ENCODE assay signal across 9 cellular contexts in genomic region chr2:231405601-231406367, GRCh38. TPM values are rescaled to one million over a fixed set of nuclear protein-coding genes. Genes with fewer than 3 reads are reported as not detected.
DNase-seq lines count a peak whose midpoint lies in the region; ATAC-seq, FAIRE-seq and TF ChIP-seq lines count a peak whose summit lies in the region.
"Not testable (repeated sequence)": the region's sequence is repeated elsewhere in the genome, so short reads cannot be mapped to it uniquely, and the experiment has no call there.
"Had no signal": no experiment of that assay in that cellular context is flagged by ENCODE, and none has a peak within 500 bp of the region (broad histone marks: within the 10 kb centered on the region; RNA-seq: fewer than 3 reads in every experiment).

No MANE protein-coding gene starts in this region.

- H3K27me3 Mint-ChIP-seq in CD4-positive, alpha-beta T cell; HFFc6 (ENCODE audit: insufficient read depth): not testable (repeated sequence)
- peaks cover 33% of the 10 kb centered on the region for H3K27me3 Mint-ChIP-seq in T-helper 17 cell

- H4K20me1 ChIP-seq in keratinocyte (ENCODE audit: control insufficient read depth, extremely low read depth, insufficient read depth, low read length), result not testable (repeated sequence)

- peak overlapping the region; percentile 80 for H2AFZ ChIP-seq in keratinocyte (ENCODE audit: control insufficient read depth, low read length)

- peak overlapping the region; percentile 22 for H3K9ac ChIP-seq in keratinocyte (ENCODE audit: control insufficient read depth, extremely low read depth, insufficient read depth, low read length)

- not testable (repeated sequence) for H3K4me1 ChIP-seq in effector memory CD4-positive, alpha-beta T cell (ENCODE audit: control insufficient read depth, insufficient read depth, low read length, poor library complexity, severe bottlenecking); keratinocyte (ENCODE audit: control insufficient read depth, extremely low read depth, insufficient read depth, low read length)
- H3K4me1 ChIP-seq in ovary (ENCODE audit: insufficient read depth), result peaks cover 10% of the 10 kb centered on the region
- peaks cover 1 to 19% (median 8%) of the 10 kb centered on the region in 4 donors for H3K4me1 ChIP-seq in stomach

- not testable (repeated sequence) for H3K9me3 Mint-ChIP-seq in CD4-positive, alpha-beta T cell; HFFc6

- not testable (repeated sequence) for ATAC-seq in CD4-positive, alpha-beta T cell (ENCODE audit: poor library complexity)
- peak; percentile 76 for ATAC-seq in T-helper 17 cell

- H3K9me1 ChIP-seq in keratinocyte (ENCODE audit: control insufficient read depth, extremely low read depth, insufficient read depth, low read length), result not testable (repeated sequence)

- H3K27ac Mint-ChIP-seq in CD4-positive, alpha-beta T cell, result not testable (repeated sequence)
- H3K27ac Mint-ChIP-seq in HFFc6 (peak overlapping the region; percentile 85), T-helper 17 cell (peak overlapping the region; percentile 19)

- DNase-seq in CD4-positive, alpha-beta T cell; HFFc6; T-helper 17 cell; keratinocyte (ENCODE audit: low read depth, low spot score); stomach: not testable (repeated sequence)
- peak; percentile 49 for DNase-seq in activated naive CD4-positive, alpha-beta T cell treated with Interleukin-2 at 50 U/mL for 16 hours
- peak in 2 of 3 donors; percentile 5 to 20 for DNase-seq in effector memory CD4-positive, alpha-beta T cell
- DNase-seq in ovary, result peak in 1 of 5 donors; percentile 48

- whole genome bisulfite sequencing in ovary, 3 donors, result 14 to 31% (median 22%) methylated on average over 16 of the region's 16 CpGs
- 13 to 23% (median 17%) methylated on average over 15 to 16 of the region's 16 CpGs for WGBS in stomach, 5 donors

- not testable (repeated sequence) for H3K9me3 ChIP-seq in CD4-positive, alpha-beta T cell (ENCODE audit: control insufficient read depth, low read length); T-helper 17 cell (ENCODE audit: control insufficient read depth, low read length, poor library complexity, severe bottlenecking); effector memory CD4-positive, alpha-beta T cell (ENCODE audit: control insufficient read depth, low read length); keratinocyte (ENCODE audit: control insufficient read depth, low read depth, low read length); ovary; stomach

- H3K27ac ChIP-seq in CD4-positive, alpha-beta T cell (ENCODE audit: low read depth, low read length); effector memory CD4-positive, alpha-beta T cell (ENCODE audit: insufficient read depth, low read length, poor library complexity, severe bottlenecking); keratinocyte (ENCODE audit: control insufficient read depth, insufficient read depth, low read length): not testable (repeated sequence)
- peak overlapping the region in 1 of 2 donors; percentile 79 for H3K27ac ChIP-seq in ovary
- H3K27ac ChIP-seq in stomach, result peak overlapping the region in 1 of 5 donors; percentile 7

- dilution Hi-C loops in keratinocyte (cut with MboI; ENCODE audit: extremely low pct_ligation_motif_present, low sequenced_read_pairs), result not testable (repeated sequence)

- not testable (repeated sequence) for H3K27me3 ChIP-seq in CD4-positive, alpha-beta T cell (ENCODE audit: control insufficient read depth, insufficient read depth, low read length); effector memory CD4-positive, alpha-beta T cell (replicated peaks; ENCODE audit: control insufficient read depth, insufficient read depth, low read length, poor library complexity, severe bottlenecking); keratinocyte (ENCODE audit: control insufficient read depth, extremely low read depth, insufficient read depth, low read length); ovary; stomach

- intact Hi-C loops in CD4-positive, alpha-beta T cell (cut with DNase I, micrococcal nuclease), result loop anchor here in 1 of 2 experiments (2.0 kb wide), 1 partner anchor 301 kb away; no protein-coding TSS in a partner anchor
- intact Hi-C loops in ovary (cut with DNase I); stomach (cut with DNase I; ENCODE audit: low total_unique reads): not testable (repeated sequence)

- not testable (repeated sequence) for TF ChIP-seq POLR2A in ovary (IDR thresholded peaks at IDR 0.05); stomach (IDR thresholded peaks at IDR 0.05)

- not testable (repeated sequence) for H3K36me3 ChIP-seq in effector memory CD4-positive, alpha-beta T cell (ENCODE audit: control insufficient read depth, insufficient read depth, low read length); keratinocyte (ENCODE audit: control insufficient read depth in 2 of 2, extremely low read depth in 1 of 2, insufficient read depth in 2 of 2, low read length in 2 of 2); ovary; stomach

- not testable (repeated sequence) for FAIRE-seq in keratinocyte (lab: Jason Lieb, UNC)

- H3K4me1 Mint-ChIP-seq in CD4-positive, alpha-beta T cell (ENCODE audit: low read depth), result peaks cover 21% of the 10 kb centered on the region
- H3K4me1 Mint-ChIP-seq in HFFc6 (ENCODE audit: low read depth), result peaks cover 29% of the 10 kb centered on the region
- peaks cover 11% of the 10 kb centered on the region for H3K4me1 Mint-ChIP-seq in T-helper 17 cell

- POLR2A ChIA-PET in CD4-positive, alpha-beta T cell (lab: Charles Lee), result not testable (repeated sequence)

- H3K4me2 ChIP-seq in keratinocyte (ENCODE audit: control insufficient read depth, extremely low read depth, insufficient read depth, low read depth, low read length), result not testable (repeated sequence)

- TF ChIP-seq EP300 in ovary (IDR thresholded peaks at IDR 0.05); stomach (IDR thresholded peaks at IDR 0.05): not testable (repeated sequence)

- not testable (repeated sequence) for H3K79me2 ChIP-seq in keratinocyte (ENCODE audit: control insufficient read depth, insufficient read depth, low read length)

- CTCF ChIA-PET in CD4-positive, alpha-beta T cell (lab: Charles Lee), result interaction anchor here (1.2 to 1.3 kb wide), 3 partner anchors 20 to 301 kb away, joined by 4 to 5 read pairs (median 4); no protein-coding TSS in a partner anchor

- peak; percentile 57 for TF ChIP-seq CTCF in CD4-positive, alpha-beta T cell (IDR thresholded peaks at IDR 0.05)
- TF ChIP-seq CTCF in HFFc6 (IDR thresholded peaks at IDR 0.05), result peak; percentile 75
- TF ChIP-seq CTCF in keratinocyte (optimal IDR thresholded peaks at IDR 0.05 in 1 of 3, IDR thresholded peaks at IDR 0.05 in 1 of 3, conservative IDR thresholded peaks at IDR 0.05 in 1 of 3; ENCODE audit: extremely low read depth in 1 of 3, insufficient read depth in 2 of 3, low read length in 3 of 3), result peak; percentile 7 to 34 (median 24)
- TF ChIP-seq CTCF in ovary (IDR thresholded peaks at IDR 0.05), result peak; percentile 40 to 61 (median 42)
- peak in 5 of 7 experiments; percentile 36 to 59 (median 50) for TF ChIP-seq CTCF in stomach (IDR thresholded peaks at IDR 0.05)

- not testable (repeated sequence) for H3K4me3 Mint-ChIP-seq in CD4-positive, alpha-beta T cell; T-helper 17 cell
- peak overlapping the region; percentile 46; the same call in 1 of the 2 replicates for H3K4me3 Mint-ChIP-seq in HFFc6

- not testable (repeated sequence) for H3K4me3 ChIP-seq in effector memory CD4-positive, alpha-beta T cell (ENCODE audit: insufficient read depth, low read depth, low read length, poor library complexity, severe bottlenecking); keratinocyte (ENCODE audit: control insufficient read depth in 2 of 3, extremely low read depth in 1 of 3, insufficient read depth in 2 of 3, low read depth in 1 of 3, low read length in 3 of 3); ovary; stomach

- not testable (repeated sequence) for H3K36me3 Mint-ChIP-seq in CD4-positive, alpha-beta T cell (ENCODE audit: low read depth); HFFc6 (ENCODE audit: low read depth); T-helper 17 cell (ENCODE audit: low read depth)

RNA-seq across cellular contexts. Expression of gene B3GNT7, which starts 10.3 kb away (rescaled TPM):
- total RNA-seq in CD4-positive, alpha-beta T cell, result under 1 TPM; 0.38 to 0.89 TPM
- total RNA-seq in HFFc6 (2021; fragmentation: NEBNext Ultra II Directional; extraction: Animal tissue kit (Norgen Biotek cat#: 25700)), result under 1 TPM in 5 of 6 experiments, not detected in 1; 0.09 to 0.15 (median 0.11) TPM
- under 1 TPM; 0.22 to 0.37 TPM for total RNA-seq in T-helper 17 cell
- 0.08 TPM in 1 of 3 replicates, not detected in the others for polyA plus RNA-seq in keratinocyte
- polyA plus RNA-seq in keratinocyte (2011; ENCODE audit: low read depth), result not detected
- 0.05 TPM in 1 of 2 replicates, not detected in the other for polyA plus RNA-seq in keratinocyte (2011; cell fraction: cytosol; rRNA removed)
- polyA plus RNA-seq in keratinocyte (2011; cell fraction: nucleus; rRNA removed), result 0.18 and 0.27 TPM in 2 replicates
- polyA plus RNA-seq in keratinocyte (2012; ENCODE audit: low replicate concordance), result 0.09 and 0.10 TPM in 2 replicates
- polyA minus RNA-seq in keratinocyte, result 0.10 to 0.56 TPM in 2 of 3 replicates, not detected in the other
- polyA minus RNA-seq in keratinocyte (2011; cell fraction: cytosol; rRNA and poly(A)+ RNA removed), result not detected
- polyA minus RNA-seq in keratinocyte (2011; cell fraction: nucleus; rRNA and poly(A)+ RNA removed), result 0.31 TPM in 1 of 2 replicates, not detected in the other
- 10 to 100 TPM; 13.1 to 34.0 (median 25.2) TPM for total RNA-seq in ovary
- 1 to 10 TPM; 4.8 to 6.8 TPM for polyA plus RNA-seq in ovary
- 100 to 1,000 TPM in 2 of 5 donors, 10 to 100 TPM in 3; 13.4 to 156 (median 33.8) TPM for total RNA-seq in stomach
- 1 to 10 TPM; 1.9 to 8.0 (median 6.1) TPM for polyA plus RNA-seq in stomach
- polyA plus RNA-seq: naive thymus-derived CD4-positive, alpha-beta T cell had no signal

RNA-seq across cellular contexts. Expression of gene NCL, which starts 58.5 kb away (rescaled TPM):
- total RNA-seq in CD4-positive, alpha-beta T cell, result 100 to 1,000 TPM; 387 to 395 TPM
- total RNA-seq in HFFc6 (2021; fragmentation: NEBNext Ultra II Directional; extraction: Animal tissue kit (Norgen Biotek cat#: 25700)), result 100 to 1,000 TPM; 503 to 649 (median 589) TPM
- 100 to 1,000 TPM; 385 to 428 TPM for total RNA-seq in T-helper 17 cell
- polyA plus RNA-seq in keratinocyte, result 103 to 247 TPM (median 123 TPM) in 3 replicates
- 560 TPM for polyA plus RNA-seq in keratinocyte (2011; ENCODE audit: low read depth)
- 241 and 313 TPM in 2 replicates for polyA plus RNA-seq in keratinocyte (2011; cell fraction: cytosol; rRNA removed)
- polyA plus RNA-seq in keratinocyte (2011; cell fraction: nucleus; rRNA removed), result 345 and 392 TPM in 2 replicates
- 186 and 511 TPM in 2 replicates for polyA plus RNA-seq in keratinocyte (2012; ENCODE audit: low replicate concordance)
- 15.1 to 107 TPM (median 36.5 TPM) in 3 replicates for polyA minus RNA-seq in keratinocyte
- 50.8 TPM for polyA minus RNA-seq in keratinocyte (2011; cell fraction: cytosol; rRNA and poly(A)+ RNA removed)
- 24.5 and 111 TPM in 2 replicates for polyA minus RNA-seq in keratinocyte (2011; cell fraction: nucleus; rRNA and poly(A)+ RNA removed)
- 100 to 1,000 TPM; 111 to 565 (median 509) TPM for total RNA-seq in ovary
- 100 to 1,000 TPM; 266 to 724 TPM for polyA plus RNA-seq in ovary
- 100 to 1,000 TPM in 4 of 5 donors, 10 to 100 TPM in 1; 72.3 to 278 (median 184) TPM for total RNA-seq in stomach
- polyA plus RNA-seq in stomach, result 100 to 1,000 TPM; 123 to 192 (median 141) TPM

Comparison
In these comparisons a context has a peak if more than half of its experiments do, and no peak if none do; other contexts are left out.
1. CTCF ChIP-seq: peak in every context shown above with its lines; median percentile 75 in HFFc6; 57 in CD4-positive, alpha-beta T cell; 50 in stomach; 42 in ovary; 24 in keratinocyte.
2. RNA of gene B3GNT7, which starts 10.3 kb away (total RNA-seq): 13.4 to 156 TPM in stomach and 13.1 to 34.0 TPM in ovary; 0.38 to 0.89 TPM in CD4-positive, alpha-beta T cell, 0.22 to 0.37 TPM in T-helper 17 cell and 0.09 to 0.15 TPM in HFFc6; every median in the first group is over 4 times any median in the second.